In genomic region chr9:121075251-121076036, GRCh38 we compare ENCODE assay signal across 1 cellular context.
TF ChIP-seq lines count a peak whose summit lies in the region.

No MANE protein-coding gene starts in this region.

TF ChIP-seq in K562, 482 proteins besides CTCF, POLR2A, EP300 and RAD21 (continued from another document and continues in another):
- no peak for TF ChIP-seq NCOA4 (IDR thresholded peaks at IDR 0.05; ENCODE audit: partially characterized antibody)
- TF ChIP-seq RFX1 (IDR thresholded peaks at IDR 0.05), result no peak
- TF ChIP-seq CBX2 (IDR thresholded peaks at IDR 0.05; ENCODE audit: insufficient read depth, low read length, poor library complexity, severe bottlenecking), result no peak
- TF ChIP-seq ZBTB9 (CRISPR knock-in tag; IDR thresholded peaks at IDR 0.05), result no peak
- no peak for TF ChIP-seq ELK1 (CRISPR knock-in tag; IDR thresholded peaks at IDR 0.05)
- no peak for TF ChIP-seq PTBP1 (IDR thresholded peaks at IDR 0.05; ENCODE audit: low read depth, low read length)
- no peak for TF ChIP-seq THRAP3 (IDR thresholded peaks at IDR 0.05; ENCODE audit: borderline replicate concordance)
- 0 out of 2 replicates have a peak, but pooled peaks have one; percentile 31 for TF ChIP-seq ZBTB40 (IDR thresholded peaks at IDR 0.05)
- no peak for TF ChIP-seq ZBTB40 (CRISPR knock-in tag; IDR thresholded peaks at IDR 0.05)
- no peak for TF ChIP-seq ZC3H8 (IDR thresholded peaks at IDR 0.05)
- no peak for TF ChIP-seq RUNX1 (IDR thresholded peaks at IDR 0.05; ENCODE audit: low read depth)
- TF ChIP-seq BRF2 (IDR thresholded peaks at IDR 0.05; ENCODE audit: borderline replicate concordance, insufficient read depth, insufficient read length), result no peak
- no peak for TF ChIP-seq YBX1 (IDR thresholded peaks at IDR 0.05)
- no peak for TF ChIP-seq TRIM28 (IDR thresholded peaks at IDR 0.05)
- no peak for TF ChIP-seq ZHX1 (conservative IDR thresholded peaks at IDR 0.05; ENCODE audit: low read length)
- no peak for TF ChIP-seq EP400 (IDR thresholded peaks at IDR 0.05)
- no peak for TF ChIP-seq HNRNPUL1 (IDR thresholded peaks at IDR 0.05; ENCODE audit: low read length)
- TF ChIP-seq ZNF518B (CRISPR knock-in tag; IDR thresholded peaks at IDR 0.05), result no peak
- TF ChIP-seq ZBTB33 (CRISPR knock-in tag; IDR thresholded peaks at IDR 0.05), result no peak
- no peak for TF ChIP-seq BCLAF1 (IDR thresholded peaks at IDR 0.05; ENCODE audit: borderline replicate concordance in 1 of 2, control insufficient read depth in 1 of 2, low read depth in 2 of 2, low read length in 1 of 2)
- TF ChIP-seq DNMT1 (IDR thresholded peaks at IDR 0.05), result no peak
- no peak for TF ChIP-seq MLX (CRISPR knock-in tag; conservative IDR thresholded peaks at IDR 0.05)
